In the genomic region with DNA sequence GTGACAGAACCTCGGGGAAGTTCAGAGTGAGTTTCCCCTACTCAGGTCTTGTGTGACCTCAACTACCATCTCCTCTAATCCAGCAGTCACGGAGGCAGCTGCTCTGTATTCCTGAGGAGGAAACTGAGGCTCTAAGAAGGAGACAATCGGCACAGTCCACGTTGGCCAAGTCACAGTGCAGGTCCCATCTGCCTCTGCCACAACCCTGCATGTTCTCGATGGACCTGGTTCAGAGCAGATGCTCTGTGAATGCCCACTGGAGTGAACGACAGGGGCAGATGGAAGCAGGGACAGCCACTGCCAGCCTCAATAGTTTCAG, we compare ENCODE assay signal across 8 cellular contexts. TPM values are rescaled to one million over a fixed set of nuclear protein-coding genes. Genes with fewer than 3 reads are reported as not detected.
A peak's percentile ranks its signal among the peaks of the same experiment; 100 is the strongest.
DNase-seq lines count a peak whose midpoint lies in the region; ATAC-seq and TF ChIP-seq lines count a peak whose summit lies in the region.

No MANE protein-coding gene starts in this region.

- POLR2A ChIA-PET in MCF 10A (lab: Yijun Ruan, JAX), result interaction anchor here (0.9 to 9.2 kb wide), 9 partner anchors 26 to 100 kb away, joined by 3 to 112 read pairs (median 6); a partner anchor contains a TSS

- ATAC-seq in Right ventricle myocardium superior (ENCODE audit: poor library complexity) (peak; percentile 3), Right ventricle myocardium inferior (no peak), upper lobe of left lung (ENCODE audit: low FRiP score in 2 of 2) (no peak)

- peak overlapping the region; percentile 2 to 10 for H3K9ac ChIP-seq in mucosa of rectum (ENCODE audit: low read depth in 1 of 2, low read length in 2 of 2)

- BruUV-seq in MCF 10A (replicated peaks; lab: Mats Ljungman, UMichigan), result no TSS peak

- peaks cover 45% of the 10 kb centered on the region for H3K4me1 Mint-ChIP-seq in MCF 10A (ENCODE audit: insufficient read depth, unreplicated experiment)

- H3K27me3 Mint-ChIP-seq in MCF 10A (ENCODE audit: insufficient read depth, unreplicated experiment), result no peaks in the 10 kb centered on the region

- peak overlapping the region; percentile 88 for H3K27ac Mint-ChIP-seq in MCF 10A (ENCODE audit: low read depth, unreplicated experiment)

- peak overlapping the region in 1 of 2 donors; percentile 87 for H3K4me3 ChIP-seq in mucosa of rectum (ENCODE audit: low read length in 2 of 2)
- peak overlapping the region in 2 of 4 donors; percentile 79 to 87 for H3K4me3 ChIP-seq in upper lobe of left lung

- TF ChIP-seq POLR2A in upper lobe of left lung (IDR thresholded peaks at IDR 0.05), result no peak

- DNase-seq in Right ventricle myocardium superior (no peak), Right ventricle myocardium inferior (ENCODE audit: missing footprints) (no peak), MCF 10A (ENCODE audit: unreplicated experiment) (no peak), upper lobe of left lung (no peak), LoVo (ENCODE audit: low spot score) (no peak), foreskin melanocyte (no peak), COLO668 (lab: John Stamatoyannopoulos, UW; ENCODE audit: unreplicated experiment) (no peak)

- peak overlapping the region; percentile 92 to 95 for H3K27ac ChIP-seq in mucosa of rectum (ENCODE audit: low read depth in 2 of 2, low read length in 2 of 2)
- H3K27ac ChIP-seq in upper lobe of left lung, result peak overlapping the region; percentile 84 to 95 (median 92)

- peak overlapping the region; percentile 87 for H3K4me3 Mint-ChIP-seq in MCF 10A (ENCODE audit: unreplicated experiment)

- no peaks in the 10 kb centered on the region for H3K9me3 ChIP-seq in mucosa of rectum (ENCODE audit: control insufficient read depth in 2 of 2, low read length in 2 of 2)
- no peaks in the 10 kb centered on the region for H3K9me3 ChIP-seq in upper lobe of left lung

- no peak for TF ChIP-seq EP300 in upper lobe of left lung (IDR thresholded peaks at IDR 0.05)

- H3K4me1 ChIP-seq in mucosa of rectum (ENCODE audit: control insufficient read depth in 2 of 2, insufficient read depth in 2 of 2, low read length in 2 of 2) (peaks cover 32 to 35% of the 10 kb centered on the region in 2 donors), upper lobe of left lung (peaks cover 27 to 48% (median 43%) of the 10 kb centered on the region in 4 donors)

- 42 to 57% methylated on average over 2 to 6 of the region's 6 CpGs for WGBS in upper lobe of left lung, 2 donors

- H3K27me3 ChIP-seq in mucosa of rectum (ENCODE audit: control insufficient read depth in 2 of 2, insufficient read depth in 2 of 2, low read length in 2 of 2) (no peaks in the 10 kb centered on the region), upper lobe of left lung (no peaks in the 10 kb centered on the region)

- intact Hi-C loops in Right ventricle myocardium superior (cut with DNase I) (loop anchor here (10.0 kb wide), 2 partner anchors 119 to 289 kb away; no protein-coding TSS in a partner anchor), Right ventricle myocardium inferior (cut with DNase I) (loop anchor here (10.0 kb wide), 1 partner anchor 119 kb away; no protein-coding TSS in a partner anchor), MCF 10A (cut with micrococcal nuclease) (no loop called here)

- H3K36me3 ChIP-seq in mucosa of rectum (ENCODE audit: control insufficient read depth in 2 of 2, insufficient read depth in 2 of 2, low read length in 2 of 2) (no peaks in the 10 kb centered on the region), upper lobe of left lung (no peaks in the 10 kb centered on the region)

- CTCF ChIA-PET in MCF 10A (lab: Yijun Ruan, JAX), result interaction anchor here (0.9 kb wide), 1 partner anchor 18 kb away, joined by 3 read pairs; no protein-coding TSS in a partner anchor

- peaks cover 9% of the 10 kb centered on the region for H3K36me3 Mint-ChIP-seq in MCF 10A (ENCODE audit: insufficient read depth, unreplicated experiment)

- no peaks in the 10 kb centered on the region for H3K9me3 Mint-ChIP-seq in MCF 10A (ENCODE audit: unreplicated experiment)

- TF ChIP-seq CTCF in MCF 10A (IDR thresholded peaks at IDR 0.05; ENCODE audit: unreplicated experiment) (no peak), upper lobe of left lung (IDR thresholded peaks at IDR 0.05) (no peak)

RNA-seq across cellular contexts. Expression of a gene that starts 0.7 kb away (rescaled TPM):
- total RNA-seq in Right ventricle myocardium superior, result 75.5 TPM
- total RNA-seq in Right ventricle myocardium inferior, result 74.8 TPM
- total RNA-seq in MCF 10A (2022), result 257 and 292 TPM in 2 replicates
- total RNA-seq in upper lobe of left lung, result 100 to 1,000 TPM; 158 to 225 (median 173) TPM
